17 cellular contexts compared by ENCODE assay signal in the genomic region with DNA sequence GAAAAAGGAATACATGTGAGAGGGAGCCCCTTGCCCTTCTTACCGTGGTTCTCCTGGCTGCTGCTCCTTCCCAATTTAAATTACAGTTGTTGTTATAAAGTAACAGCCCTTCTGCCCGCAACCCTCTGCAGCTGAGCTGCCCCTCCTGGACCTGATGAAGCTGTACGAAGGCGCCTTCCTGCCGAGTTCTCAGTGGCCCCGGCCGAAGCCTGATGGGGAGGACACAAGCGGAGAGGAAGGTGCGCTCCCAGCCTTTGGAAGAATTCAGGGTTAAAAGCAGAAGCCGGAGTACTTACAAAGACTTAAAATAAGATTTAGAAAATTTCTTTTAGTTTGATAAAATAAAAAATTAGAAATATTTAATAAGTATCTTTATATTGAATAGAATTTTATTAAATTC. TPM values are rescaled to one million over a fixed set of nuclear protein-coding genes. Genes with fewer than 3 reads are reported as not detected.
DNase-seq lines count a peak whose midpoint lies in the region; ATAC-seq and TF ChIP-seq lines count a peak whose summit lies in the region.
"Had no signal": no experiment of that assay in that cellular context is flagged by ENCODE, and none has a peak within 500 bp of the region (broad histone marks: within the 10 kb centered on the region; RNA-seq: fewer than 3 reads in every experiment).

No MANE protein-coding gene starts in this region.

- 92% methylated on average over 10 of the region's 10 CpGs for WGBS in suprapubic skin

- peaks cover 12% of the 10 kb centered on the region for H3K79me2 ChIP-seq in GM23338 (replicated peaks; ENCODE audit: insufficient read depth)

- peaks cover 5% of the 10 kb centered on the region; the same call in 1 of the 3 replicates for H3K4me1 Mint-ChIP-seq in GM23338
- H3K4me1 Mint-ChIP-seq: CD4-positive, alpha-beta memory T cell had no signal

- no peak for TF ChIP-seq POLR2A in suprapubic skin (IDR thresholded peaks at IDR 0.05)

- CTCF ChIA-PET in AG04450 (lab: Charles Lee), result no interaction called here

- no peak for TF ChIP-seq EP300 in suprapubic skin (IDR thresholded peaks at IDR 0.05)

- peaks cover 3% of the 10 kb centered on the region for H3K27me3 Mint-ChIP-seq in GM23338 (ENCODE audit: insufficient read depth, low read depth, poor library complexity)
- H3K27me3 Mint-ChIP-seq: CD4-positive, alpha-beta memory T cell had no signal

- no peaks in the 10 kb centered on the region; the same call in 2 of the 3 replicates for H3K9me3 Mint-ChIP-seq in GM23338

- H3F3A ChIP-seq in GM23338 (replicated peaks; ENCODE audit: low read depth), result 0 out of 2 replicates have a peak, but pooled peaks cover 2% of the 10 kb centered on the region

- H3K27ac ChIP-seq in AG04450 (ENCODE audit: low read depth, low read length) (peak overlapping the region; percentile 21), GM23338 (ENCODE audit: low read depth) (peak overlapping the region; percentile 66; the same call in 1 of the 2 replicates), suprapubic skin (no peak overlapping the region)
- H3K27ac ChIP-seq: A549 had no signal

- DNase-seq in AG04450 (ENCODE audit: low read depth, low spot score), result no peak
- no peak for DNase-seq in GM23338 (ENCODE audit: low spot score)
- peak; percentile 11 for DNase-seq in left lobe of liver (ENCODE audit: low spot score)
- DNase-seq in posterior vena cava (ENCODE audit: low spot score), result peak; percentile 78
- DNase-seq in suprapubic skin (ENCODE audit: low spot score in 2 of 2), result no peak
- no peak for DNase-seq in glomerular visceral epithelial cell (ENCODE audit: extremely low spot score)
- DNase-seq: 8988T; ACHN; C1 segment of cervical spinal cord; Caco-2; CD4-positive, alpha-beta memory T cell; DMS153; DND-41; H7; HCEC 1CT had no signal

- no peak overlapping the region for H3K4me3 ChIP-seq in AG04450 (ENCODE audit: low read depth, low read length)
- H3K4me3 ChIP-seq in GM23338, result no peak overlapping the region
- no peak overlapping the region for H3K4me3 ChIP-seq in suprapubic skin
- H3K4me3 ChIP-seq: A549 had no signal

- intact Hi-C loops in posterior vena cava (cut with DNase I), result no loop called here

- no peak overlapping the region for H3K4me3 Mint-ChIP-seq in GM23338
- H3K4me3 Mint-ChIP-seq: CD4-positive, alpha-beta memory T cell had no signal

- H3K27me3 ChIP-seq in AG04450 (ENCODE audit: control insufficient read depth, insufficient read depth, low read length), result no peaks in the 10 kb centered on the region
- no peaks in the 10 kb centered on the region for H3K27me3 ChIP-seq in GM23338 (ENCODE audit: insufficient read depth)
- H3K27me3 ChIP-seq in suprapubic skin, result no peaks in the 10 kb centered on the region

- no peaks in the 10 kb centered on the region for H3K9me3 ChIP-seq in AG04450 (ENCODE audit: control insufficient read depth, insufficient read depth, low read length)
- H3K9me3 ChIP-seq in suprapubic skin, result no peaks in the 10 kb centered on the region
- H3K9me3 ChIP-seq: A549, Caco-2 had no signal

- no peaks in the 10 kb centered on the region for H3K9me2 ChIP-seq in GM23338 (ENCODE audit: insufficient read depth)

- peaks cover 39% of the 10 kb centered on the region for H3K36me3 Mint-ChIP-seq in GM23338 (ENCODE audit: low read depth)

- H3K36me3 ChIP-seq in GM23338 (ENCODE audit: insufficient read depth), result peaks cover 27% of the 10 kb centered on the region
- H3K36me3 ChIP-seq in suprapubic skin, result peaks cover 57% of the 10 kb centered on the region

- POLR2A ChIA-PET in AG04450 (lab: Yijun Ruan, JAX), result no interaction called here

- no peak overlapping the region for H2AFZ ChIP-seq in GM23338

- H3K4me1 ChIP-seq in GM23338 (ENCODE audit: insufficient read depth) (no peaks in the 10 kb centered on the region), suprapubic skin (no peaks in the 10 kb centered on the region)
- H3K4me1 ChIP-seq: Caco-2 had no signal

- no peaks in the 10 kb centered on the region for H4K20me1 ChIP-seq in GM23338 (replicated peaks; ENCODE audit: insufficient read depth)

- no peak for TF ChIP-seq CTCF in AG04450 (IDR thresholded peaks at IDR 0.05; ENCODE audit: low read depth, low read length)
- TF ChIP-seq CTCF in GM23338 (conservative IDR thresholded peaks at IDR 0.05; ENCODE audit: low read depth in 2 of 2), result no peak
- TF ChIP-seq CTCF in suprapubic skin (IDR thresholded peaks at IDR 0.05), result no peak

- no peak for ATAC-seq in GM23338
- no peak for ATAC-seq in left lobe of liver
- ATAC-seq in GM21576 (IDR thresholded peaks at IDR 0.05; ENCODE audit: unreplicated experiment), result no peak
- ATAC-seq: A549 had no signal

- no peak overlapping the region for H3K27ac Mint-ChIP-seq in GM23338

- H3K4me2 ChIP-seq in GM23338, result no peak overlapping the region
- H3K4me2 ChIP-seq: A549 had no signal

TF ChIP-seq in GM23338, 12 proteins besides CTCF, POLR2A, EP300 and RAD21 (continues in another document):
- TF ChIP-seq NANOG (IDR thresholded peaks at IDR 0.05; ENCODE audit: borderline replicate concordance) (no peak), STAT1 (IDR thresholded peaks at IDR 0.05; ENCODE audit: unreplicated experiment) (no peak), EZH2phosphoT487 (IDR thresholded peaks at IDR 0.05; ENCODE audit: unreplicated experiment) (no peak), CREB1 (CRISPR knock-in tag; IDR thresholded peaks at IDR 0.05; ENCODE audit: low read depth) (no peak), ZNF331 (CRISPR knock-in tag; IDR thresholded peaks at IDR 0.05; ENCODE audit: low read depth) (no peak), POLR2AphosphoS5 (IDR thresholded peaks at IDR 0.05; ENCODE audit: low read depth) (no peak), ZNF114 (CRISPR knock-in tag; IDR thresholded peaks at IDR 0.05) (no peak), JUNB (IDR thresholded peaks at IDR 0.05; ENCODE audit: unreplicated experiment) (no peak)
- TF ChIP-seq, protein P1, sequence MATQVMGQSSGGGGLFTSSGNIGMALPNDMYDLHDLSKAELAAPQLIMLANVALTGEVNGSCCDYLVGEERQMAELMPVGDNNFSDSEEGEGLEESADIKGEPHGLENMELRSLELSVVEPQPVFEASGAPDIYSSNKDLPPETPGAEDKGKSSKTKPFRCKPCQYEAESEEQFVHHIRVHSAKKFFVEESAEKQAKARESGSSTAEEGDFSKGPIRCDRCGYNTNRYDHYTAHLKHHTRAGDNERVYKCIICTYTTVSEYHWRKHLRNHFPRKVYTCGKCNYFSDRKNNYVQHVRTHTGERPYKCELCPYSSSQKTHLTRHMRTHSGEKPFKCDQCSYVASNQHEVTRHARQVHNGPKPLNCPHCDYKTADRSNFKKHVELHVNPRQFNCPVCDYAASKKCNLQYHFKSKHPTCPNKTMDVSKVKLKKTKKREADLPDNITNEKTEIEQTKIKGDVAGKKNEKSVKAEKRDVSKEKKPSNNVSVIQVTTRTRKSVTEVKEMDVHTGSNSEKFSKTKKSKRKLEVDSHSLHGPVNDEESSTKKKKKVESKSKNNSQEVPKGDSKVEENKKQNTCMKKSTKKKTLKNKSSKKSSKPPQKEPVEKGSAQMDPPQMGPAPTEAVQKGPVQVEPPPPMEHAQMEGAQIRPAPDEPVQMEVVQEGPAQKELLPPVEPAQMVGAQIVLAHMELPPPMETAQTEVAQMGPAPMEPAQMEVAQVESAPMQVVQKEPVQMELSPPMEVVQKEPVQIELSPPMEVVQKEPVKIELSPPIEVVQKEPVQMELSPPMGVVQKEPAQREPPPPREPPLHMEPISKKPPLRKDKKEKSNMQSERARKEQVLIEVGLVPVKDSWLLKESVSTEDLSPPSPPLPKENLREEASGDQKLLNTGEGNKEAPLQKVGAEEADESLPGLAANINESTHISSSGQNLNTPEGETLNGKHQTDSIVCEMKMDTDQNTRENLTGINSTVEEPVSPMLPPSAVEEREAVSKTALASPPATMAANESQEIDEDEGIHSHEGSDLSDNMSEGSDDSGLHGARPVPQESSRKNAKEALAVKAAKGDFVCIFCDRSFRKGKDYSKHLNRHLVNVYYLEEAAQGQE (IDR thresholded peaks at IDR 0.05; ENCODE audit: unreplicated experiment), result no peak
- TF ChIP-seq, protein P2, sequence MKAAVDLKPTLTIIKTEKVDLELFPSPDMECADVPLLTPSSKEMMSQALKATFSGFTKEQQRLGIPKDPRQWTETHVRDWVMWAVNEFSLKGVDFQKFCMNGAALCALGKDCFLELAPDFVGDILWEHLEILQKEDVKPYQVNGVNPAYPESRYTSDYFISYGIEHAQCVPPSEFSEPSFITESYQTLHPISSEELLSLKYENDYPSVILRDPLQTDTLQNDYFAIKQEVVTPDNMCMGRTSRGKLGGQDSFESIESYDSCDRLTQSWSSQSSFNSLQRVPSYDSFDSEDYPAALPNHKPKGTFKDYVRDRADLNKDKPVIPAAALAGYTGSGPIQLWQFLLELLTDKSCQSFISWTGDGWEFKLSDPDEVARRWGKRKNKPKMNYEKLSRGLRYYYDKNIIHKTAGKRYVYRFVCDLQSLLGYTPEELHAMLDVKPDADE (IDR thresholded peaks at IDR 0.05), result no peak

RNA-seq across cellular contexts. Expression of a gene that starts 55.2 kb away (rescaled TPM):
- 5.4 and 7.3 TPM in 2 replicates for polyA plus RNA-seq in AG04450 (2011; rRNA removed)
- 12.8 and 13.9 TPM in 2 replicates for polyA minus RNA-seq in AG04450 (2011; rRNA and poly(A)+ RNA removed)
- 47.7 and 57.2 TPM in 2 replicates for total RNA-seq in GM23338 (2014; rRNA removed; shearing (Covaris generic))
- 24.5 and 26.3 TPM in 2 replicates for polyA plus RNA-seq in GM23338 (2016; fragmentation: Nextera tagmentation; extraction: Ambion mirVana)
- total RNA-seq in left lobe of liver, result 14.3 TPM
- 10 to 100 TPM; 32.6 to 35.2 TPM for total RNA-seq in posterior vena cava
- 10 to 100 TPM; 32.0 to 81.3 (median 40.1) TPM for total RNA-seq in suprapubic skin

Comparison
In these comparisons a context has a peak if more than half of its experiments do, and no peak if none do; other contexts are left out.
1. DNase-seq: peak in left lobe of liver (single experiment) and posterior vena cava (single experiment); none in AG04450 (single experiment), GM23338 (single experiment), suprapubic skin (0 of 2) and glomerular visceral epithelial cell (single experiment).